ENCODE assay signal across 28 cellular contexts in genomic region chr9:80586786-80587185, GRCh38.
"Had no signal": no experiment of that assay in that cellular context is flagged by ENCODE, and none has a peak within 500 bp of the region (broad histone marks: within the 10 kb centered on the region; RNA-seq: fewer than 3 reads in every experiment).

No MANE protein-coding gene starts in this region.

- ATAC-seq: foreskin keratinocyte; gastroesophageal sphincter; heart left ventricle; left lung; naive thymus-derived CD4-positive, alpha-beta T cell; psoas muscle; right cardiac atrium; stimulated activated memory B cell treated with anti-CD40 and anti-IgM and Interleukin-4, amounts not matched to agents 10 μg/mL and 1 μg/mL and 100 μg/mL, for 72 hours; stimulated activated naive CD8-positive, alpha-beta T cell treated with anti-CD3 and anti-CD28 coated beads, Interleukin-15, Interleukin-2, amounts not matched to agents 100 U/mL and 50 U/mL, for 24 hours had no signal

- H3K4me1 Mint-ChIP-seq: naive thymus-derived CD4-positive, alpha-beta T cell; stimulated activated memory B cell treated with anti-CD40 and anti-IgM and Interleukin-4, amounts not matched to agents 10 μg/mL and 1 μg/mL and 100 μg/mL, for 72 hours had no signal

- H3K36me3 Mint-ChIP-seq: naive thymus-derived CD4-positive, alpha-beta T cell; stimulated activated memory B cell treated with anti-CD40 and anti-IgM and Interleukin-4, amounts not matched to agents 10 μg/mL and 1 μg/mL and 100 μg/mL, for 72 hours; type B pancreatic cell had no signal

- H3K27ac Mint-ChIP-seq: naive thymus-derived CD4-positive, alpha-beta T cell; nephron progenitor cell; stimulated activated memory B cell treated with anti-CD40 and anti-IgM and Interleukin-4, amounts not matched to agents 10 μg/mL and 1 μg/mL and 100 μg/mL, for 72 hours; type B pancreatic cell had no signal

- H3K9me3 Mint-ChIP-seq: nephron progenitor cell, type B pancreatic cell had no signal

- H3K9me3 ChIP-seq: esophagus muscularis mucosa, gastroesophageal sphincter, left lung, ovary, psoas muscle, spleen, testis, tibial artery had no signal

- H3K4me3 ChIP-seq: coronary artery, esophagus muscularis mucosa, gastroesophageal sphincter, heart left ventricle, hepatocyte, left lung, ovary, psoas muscle, skin epidermis, spleen, testis, tibial artery had no signal

- H3K36me3 ChIP-seq: esophagus muscularis mucosa, gastroesophageal sphincter, heart left ventricle, left lung, ovary, spleen, tibial artery had no signal

- H3K4me3 Mint-ChIP-seq: naive thymus-derived CD4-positive, alpha-beta T cell; nephron progenitor cell; stimulated activated memory B cell treated with anti-CD40 and anti-IgM and Interleukin-4, amounts not matched to agents 10 μg/mL and 1 μg/mL and 100 μg/mL, for 72 hours; type B pancreatic cell had no signal

- H3K27ac ChIP-seq: coronary artery, esophagus muscularis mucosa, foreskin keratinocyte, gastroesophageal sphincter, heart left ventricle, hepatocyte, left lung, ovary, psoas muscle, skin epidermis, spleen, testis, tibial artery had no signal

- H3K27me3 ChIP-seq: esophagus muscularis mucosa, gastroesophageal sphincter, heart left ventricle, hepatocyte, left lung, ovary, spleen, testis, tibial artery had no signal

- H3K27me3 Mint-ChIP-seq: naive thymus-derived CD4-positive, alpha-beta T cell; stimulated activated memory B cell treated with anti-CD40 and anti-IgM and Interleukin-4, amounts not matched to agents 10 μg/mL and 1 μg/mL and 100 μg/mL, for 72 hours had no signal

- H3K4me1 ChIP-seq: esophagus muscularis mucosa, foreskin keratinocyte, gastroesophageal sphincter, heart left ventricle, left lung, psoas muscle, spleen, tibial artery had no signal

- DNase-seq: dermis blood vessel endothelial cell; effector memory CD4-positive, alpha-beta T cell; foreskin keratinocyte; heart left ventricle; kidney; left lung; mesenchymal stem cell; midbrain; naive thymus-derived CD4-positive, alpha-beta T cell; nephron progenitor cell; occipital lobe; ovary; posterior cingulate gyrus; psoas muscle; right cardiac atrium; spleen; stimulated activated CD4-positive, alpha-beta T cell treated with anti-CD3 and anti-CD28 coated beads, Interleukin-4, amount 100 ng/mL, for 4 hours; stimulated activated naive CD8-positive, alpha-beta T cell treated with anti-CD3 and anti-CD28 coated beads, Interleukin-15, Interleukin-2, amounts not matched to agents 100 U/mL and 50 U/mL, for 24 hours; substantia nigra; testis; tibial artery had no signal
